In the genomic region with DNA sequence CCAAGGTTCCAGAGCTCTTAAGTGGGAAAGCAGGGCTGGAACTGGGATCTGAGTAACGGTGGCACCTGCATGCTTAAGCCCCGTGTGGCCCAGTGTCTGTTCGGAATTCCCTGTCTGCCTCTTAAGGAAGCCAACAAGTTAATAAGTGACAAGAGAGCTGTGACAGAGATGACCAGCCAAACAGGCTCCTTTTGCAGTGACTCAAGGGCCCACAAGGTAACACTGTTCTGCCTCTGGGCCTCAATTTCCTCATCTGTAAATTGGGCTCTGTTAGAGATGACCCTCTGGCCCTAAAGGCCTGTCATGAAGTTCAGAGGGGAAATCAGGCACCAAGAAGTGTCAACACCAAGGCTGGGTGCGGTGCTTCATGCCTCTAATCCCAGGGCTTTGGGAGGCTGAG, we compare ENCODE assay signal across 27 cellular contexts. TPM values are rescaled to one million over a fixed set of nuclear protein-coding genes. Genes with fewer than 3 reads are reported as not detected.
"Had no signal": no experiment of that assay in that cellular context is flagged by ENCODE, and none has a peak within 500 bp of the region (broad histone marks: within the 10 kb centered on the region; RNA-seq: fewer than 3 reads in every experiment).

No MANE protein-coding gene starts in this region.

- ATAC-seq: activated CD4-positive, alpha-beta T cell treated with anti-CD3 and anti-CD28 coated beads for 36 hours; T-cell had no signal

- H3K27ac ChIP-seq: Peyer's patch had no signal

- DNase-seq: activated CD4-positive, alpha-beta memory T cell treated with anti-CD3 and anti-CD28 coated beads, Interleukin-2, amount 10 ng/mL, durations not matched to agents 7 days and 5 days; activated CD4-positive, alpha-beta T cell treated with anti-CD3 and anti-CD28 coated beads for 36 hours; activated CD4-positive, alpha-beta T cell treated with anti-CD3 and anti-CD28 coated beads, Interleukin-2, amount 50 U/mL, for 1 hour; activated gamma-delta T cell treated with Interleukin-2 at 50 U/mL for 16 hours; activated naive CD4-positive, alpha-beta T cell treated with anti-CD3 and anti-CD28 coated beads, Interleukin-2, amount 10 ng/mL, durations not matched to agents 7 days and 5 days; activated naive CD8-positive, alpha-beta T cell treated with anti-CD3 and anti-CD28 coated beads for 36 hours; activated T-cell treated with anti-CD3 and anti-CD28 coated beads for 4 hours; activated T-cell treated with anti-CD3 and anti-CD28 coated beads, Interleukin-2, amount 50 U/mL, for 48 hours; KG1; NCI-H1417 treated with DMSO at 0.1 percent for 48 hours; NCI-H1694; NCI-H2029; NCI-H2107; NCI-H345; NCI-H510A treated with DMSO at 0.1 percent for 48 hours; NCI-H69; NK-92 treated with Interleukin-12 subunit alpha and Interleukin-12 subunit beta, amount 100 ng/mL, for 24 hours; SHP77 treated with DMSO at 0.1 percent for 48 hours; T-cell; T-helper 2 cell; T1000 had no signal

- H3K4me3 ChIP-seq: Peyer's patch had no signal

- H3K27me3 ChIP-seq: Peyer's patch had no signal

RNA-seq across cellular contexts. Expression of a gene that starts 18.6 kb away (rescaled TPM):
- total RNA-seq: activated CD4-positive, alpha-beta memory T cell treated with anti-CD3 and anti-CD28 coated beads, Interleukin-2, amount 10 ng/mL, durations not matched to agents 7 days and 5 days; activated CD4-positive, alpha-beta T cell treated with anti-CD3 and anti-CD28 coated beads for 36 hours; activated CD8-positive, alpha-beta memory T cell treated with anti-CD3 and anti-CD28 coated beads for 36 hours; activated naive CD8-positive, alpha-beta T cell treated with anti-CD3 and anti-CD28 coated beads for 36 hours; activated T-helper 2 cell treated with anti-CD3 and anti-CD28 coated beads, Interferon-gamma antibody, Interleukin-2, Interleukin-4, amounts not matched to agents 10 μg/mL and 5 μg/mL and 100 μg/mL, durations not matched to agents 14 hours and 24 hours and 36 hours; LHCN-M2; M059J; T-cell had no signal

RNA-seq across cellular contexts. Expression of a gene that starts 21.5 kb away (rescaled TPM):
- total RNA-seq: activated CD4-positive, alpha-beta memory T cell treated with anti-CD3 and anti-CD28 coated beads, Interleukin-2, amount 10 ng/mL, durations not matched to agents 7 days and 5 days; activated CD4-positive, alpha-beta T cell treated with anti-CD3 and anti-CD28 coated beads for 36 hours; activated CD8-positive, alpha-beta memory T cell treated with anti-CD3 and anti-CD28 coated beads for 36 hours; activated naive CD8-positive, alpha-beta T cell treated with anti-CD3 and anti-CD28 coated beads for 36 hours; activated T-helper 2 cell treated with anti-CD3 and anti-CD28 coated beads, Interferon-gamma antibody, Interleukin-2, Interleukin-4, amounts not matched to agents 10 μg/mL and 5 μg/mL and 100 μg/mL, durations not matched to agents 14 hours and 24 hours and 36 hours; LHCN-M2; M059J; T-cell had no signal
- polyA plus RNA-seq: adipose tissue had no signal

RNA-seq across cellular contexts. Expression of a gene that starts 48.9 kb away (rescaled TPM):
- total RNA-seq: activated CD4-positive, alpha-beta memory T cell treated with anti-CD3 and anti-CD28 coated beads, Interleukin-2, amount 10 ng/mL, durations not matched to agents 7 days and 5 days; activated CD4-positive, alpha-beta T cell treated with anti-CD3 and anti-CD28 coated beads for 36 hours; activated CD8-positive, alpha-beta memory T cell treated with anti-CD3 and anti-CD28 coated beads for 36 hours; activated naive CD8-positive, alpha-beta T cell treated with anti-CD3 and anti-CD28 coated beads for 36 hours; LHCN-M2; M059J; T-cell had no signal
